ENCODE assay signal across 20 cellular contexts in the genomic region with DNA sequence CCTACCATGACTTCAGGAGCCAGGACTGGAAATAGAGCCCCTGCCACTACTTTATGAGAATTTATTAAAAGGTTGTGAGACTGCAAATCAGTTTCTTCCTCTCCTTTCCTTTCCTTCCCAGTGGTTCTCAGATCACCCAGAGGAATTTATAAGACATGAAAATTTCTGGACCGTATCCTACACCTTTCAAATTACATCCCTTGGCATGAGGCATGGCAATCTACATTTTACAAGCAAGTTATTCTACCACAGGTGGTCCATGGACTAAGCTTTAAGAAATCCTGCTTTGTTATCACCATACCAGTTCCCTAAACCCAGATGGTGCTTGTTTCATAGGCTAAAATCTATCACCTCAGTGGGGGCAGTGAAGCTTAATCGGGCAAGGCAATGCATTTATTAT.
"Had no signal": no experiment of that assay in that cellular context is flagged by ENCODE, and none has a peak within 500 bp of the region (broad histone marks: within the 10 kb centered on the region; RNA-seq: fewer than 3 reads in every experiment).

No MANE protein-coding gene starts in this region.

- DNase-seq: dorsolateral prefrontal cortex; effector CD4-positive, alpha-beta T cell; effector memory CD4-positive, alpha-beta T cell; foreskin keratinocyte; heart left ventricle; hypothalamus; immature natural killer cell; islet precursor cell; kidney; kidney glomerular epithelial cell; left colon; left lung; left ventricle myocardium superior; lower lobe of right lung; mesenchymal stem cell; mucosa of descending colon; naive B cell; naive thymus-derived CD8-positive, alpha-beta T cell had no signal

- FAIRE-seq: endothelial cell of umbilical vein, frontal cortex, kidney had no signal
